Comparison of ENCODE assay signal across 35 cellular contexts in genomic region chrX:118153270-118153669, GRCh38. TPM values are rescaled to one million over a fixed set of nuclear protein-coding genes. Genes with fewer than 3 reads are reported as not detected.
"Had no signal": no experiment of that assay in that cellular context is flagged by ENCODE, and none has a peak within 500 bp of the region (broad histone marks: within the 10 kb centered on the region; RNA-seq: fewer than 3 reads in every experiment).

No MANE protein-coding gene starts in this region.

- DNase-seq: activated B cell treated with CpG ODN at 0.5 μM for 24 hours; activated CD4-positive, alpha-beta memory T cell treated with anti-CD3 and anti-CD28 coated beads for 36 hours; activated CD4-positive, alpha-beta T cell treated with anti-CD3 and anti-CD28 coated beads for 4 hours; activated CD4-positive, alpha-beta T cell treated with anti-CD3 and anti-CD28 coated beads, Interleukin-2, amount 10 ng/mL, durations not matched to agents 24 days and 14 days; activated CD4-positive, alpha-beta T cell treated with anti-CD3 and anti-CD28 coated beads, Interleukin-2, amount 50 U/mL, for 1 hour; activated CD4-positive, alpha-beta T cell treated with anti-CD3 and anti-CD28 coated beads, Interleukin-2, amount 50 U/mL, for 4 hours; activated CD4-positive, CD25-positive, alpha-beta regulatory T cell treated with anti-CD3 and anti-CD28 coated beads, Interleukin-2, amount 50 U/mL, for 72 hours; activated CD8-positive, alpha-beta memory T cell treated with anti-CD3 and anti-CD28 coated beads, Interleukin-2, amount 50 U/mL, for 4 hours; activated CD8-positive, alpha-beta T cell treated with anti-CD3 and anti-CD28 coated beads for 36 hours; activated effector memory CD4-positive, alpha-beta T cell treated with anti-CD3 and anti-CD28 coated beads, Interleukin-2, amount 50 U/mL, for 16 hours; activated gamma-delta T cell treated with Interleukin-2 at 50 U/mL for 16 hours; activated naive CD4-positive, alpha-beta T cell; activated naive CD4-positive, alpha-beta T cell treated with anti-CD3 and anti-CD28 coated beads for 36 hours; activated naive CD4-positive, alpha-beta T cell treated with anti-CD3 and anti-CD28 coated beads, Interleukin-2, amount 50 U/mL, for 16 hours; activated naive CD8-positive, alpha-beta T cell treated with anti-CD3 and anti-CD28 coated beads for 36 hours; activated T-cell treated with anti-CD3 and anti-CD28 coated beads for 4 hours; activated T-cell treated with anti-CD3 and anti-CD28 coated beads, Interleukin-2, amount 50 U/mL, for 1 hour; activated T-cell treated with anti-CD3 and anti-CD28 coated beads, Interleukin-2, amount 50 U/mL, for 4 hours; activated T-cell treated with anti-CD3 and anti-CD28 coated beads, Interleukin-2, amount 50 U/mL, for 72 hours; amniotic stem cell; aorta; body of pancreas; brain microvascular endothelial cell; central memory CD4-positive, alpha-beta T cell; SW 1271; T-helper 1 cell; T-helper 2 cell; T-helper 9 cell had no signal

- H3K4me1 ChIP-seq: adrenal gland, breast epithelium had no signal

- ATAC-seq: activated CD8-positive, alpha-beta T cell treated with anti-CD3 and anti-CD28 coated beads for 36 hours; activated naive CD4-positive, alpha-beta T cell treated with anti-CD3 and anti-CD28 coated beads, Interleukin-2, amount 50 U/mL, for 72 hours; activated T-cell treated with anti-CD3 and anti-CD28 coated beads, Interleukin-2, amount 50 U/mL, for 4 hours; activated T-cell treated with anti-CD3 and anti-CD28 coated beads, Interleukin-2, amount 50 U/mL, for 72 hours; activated T-helper 17 cell treated with anti-CD3 and anti-CD28 coated beads, Interleukin-2, amount 50 U/mL, for 72 hours; body of pancreas had no signal

- FAIRE-seq: TTC549 had no signal

- H3K27me3 ChIP-seq: body of pancreas, brain microvascular endothelial cell had no signal

- H3K36me3 ChIP-seq: adrenal gland, brain microvascular endothelial cell, breast epithelium had no signal

- H3K4me3 ChIP-seq: adrenal gland, body of pancreas, breast epithelium had no signal

- H3K9me3 ChIP-seq: adrenal gland, body of pancreas, breast epithelium had no signal

- H3K27ac ChIP-seq: adrenal gland, body of pancreas, brain microvascular endothelial cell, breast epithelium, VCaP had no signal

RNA-seq across cellular contexts. Expression of gene KLHL13, which starts 36.7 kb away (rescaled TPM):
- total RNA-seq: activated B cell treated with CpG ODN at 0.5 μM for 24 hours; activated T-helper 1 cell treated with anti-CD3 and anti-CD28 coated beads, Interleukin-12 subunit alpha, Interleukin-12 subunit beta, Interleukin-2, Interleukin-4 antibody, amounts not matched to agents 30 ng/mL and 10 ng/mL and 1 ng/mL, durations not matched to agents 14 hours and 24 hours and 36 hours had no signal
